ENCODE assay signal across 32 cellular contexts in the genomic region with DNA sequence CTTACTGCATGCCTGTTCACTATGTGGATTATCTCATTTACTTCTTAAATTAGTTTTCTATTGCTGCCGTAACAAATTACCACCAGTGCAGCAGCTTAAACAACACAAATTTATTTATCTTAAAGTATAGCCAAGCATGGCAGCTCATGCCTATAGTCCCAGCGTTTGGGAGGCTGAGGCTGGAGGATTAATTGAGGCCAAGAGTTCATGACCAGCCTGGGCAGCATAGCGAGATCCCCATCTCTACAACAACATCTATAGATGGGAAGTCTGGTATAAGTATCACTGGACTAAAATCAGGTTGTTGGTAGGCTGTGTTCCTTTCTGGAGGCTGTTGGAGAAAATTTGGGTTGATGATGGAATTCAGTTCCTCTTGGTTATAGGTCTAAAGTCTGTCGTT. TPM values are rescaled to one million over a fixed set of nuclear protein-coding genes. Genes with fewer than 3 reads are reported as not detected.
"Had no signal": no experiment of that assay in that cellular context is flagged by ENCODE, and none has a peak within 500 bp of the region (broad histone marks: within the 10 kb centered on the region; RNA-seq: fewer than 3 reads in every experiment).

No MANE protein-coding gene starts in this region.

- H3K27ac ChIP-seq: coronary artery, dorsolateral prefrontal cortex, epithelial cell of prostate, esophagus squamous epithelium, gastrocnemius medialis, heart right ventricle, left ventricle myocardium inferior, lower lobe of right lung had no signal

- H3K4me3 Mint-ChIP-seq: effector memory CD8-positive, alpha-beta T cell; endodermal cell had no signal

- ATAC-seq: effector memory CD8-positive, alpha-beta T cell; esophagus mucosa; gastrocnemius medialis; heart right ventricle; left cardiac atrium; left lobe of liver; lower lobe of right lung had no signal

- H3K9me3 ChIP-seq: esophagus squamous epithelium, gastrocnemius medialis, heart right ventricle, left ventricle myocardium inferior, lower lobe of right lung had no signal

- H3K9me3 Mint-ChIP-seq: effector memory CD8-positive, alpha-beta T cell; endodermal cell had no signal

- H3K4me3 ChIP-seq: coronary artery, dorsolateral prefrontal cortex, esophagus squamous epithelium, gastrocnemius medialis, heart right ventricle, left ventricle myocardium inferior, lower lobe of right lung had no signal

- DNase-seq: dermis blood vessel endothelial cell; dorsolateral prefrontal cortex; effector CD8-positive, alpha-beta T cell; effector memory CD8-positive, alpha-beta T cell; endodermal cell; erythroblast; esophagus squamous epithelium; foreskin fibroblast; foreskin melanocyte; gastrocnemius medialis; glutamatergic neuron; head of caudate nucleus; heart right ventricle; hippocampal formation; left cardiac atrium; left ventricle myocardium inferior; lower lobe of right lung; mesendoderm; midbrain had no signal

- H3K27me3 ChIP-seq: gastrocnemius medialis had no signal

- H3K27ac Mint-ChIP-seq: effector memory CD8-positive, alpha-beta T cell; endodermal cell had no signal

- H3K4me1 ChIP-seq: esophagus squamous epithelium, gastrocnemius medialis, heart right ventricle, left ventricle myocardium inferior, lower lobe of right lung had no signal

- FAIRE-seq: endometrium, islet of Langerhans, keratinocyte had no signal

- H3K36me3 ChIP-seq: esophagus squamous epithelium, gastrocnemius medialis, heart right ventricle, left ventricle myocardium inferior, lower lobe of right lung had no signal

RNA-seq across cellular contexts. Expression of a gene that starts 5.1 kb away (rescaled TPM):
- total RNA-seq: cerebellum, dermis blood vessel endothelial cell, esophagus mucosa, esophagus squamous epithelium, glomerular endothelial cell, heart right ventricle, kidney epithelial cell, left cardiac atrium, left ventricle myocardium inferior, lower leg skin, lower lobe of right lung, lung microvascular endothelial cell, mononuclear cell had no signal
- polyA plus RNA-seq: heart right ventricle, keratinocyte had no signal
